ENCODE assay signal across 2 cellular contexts in the genomic region with DNA sequence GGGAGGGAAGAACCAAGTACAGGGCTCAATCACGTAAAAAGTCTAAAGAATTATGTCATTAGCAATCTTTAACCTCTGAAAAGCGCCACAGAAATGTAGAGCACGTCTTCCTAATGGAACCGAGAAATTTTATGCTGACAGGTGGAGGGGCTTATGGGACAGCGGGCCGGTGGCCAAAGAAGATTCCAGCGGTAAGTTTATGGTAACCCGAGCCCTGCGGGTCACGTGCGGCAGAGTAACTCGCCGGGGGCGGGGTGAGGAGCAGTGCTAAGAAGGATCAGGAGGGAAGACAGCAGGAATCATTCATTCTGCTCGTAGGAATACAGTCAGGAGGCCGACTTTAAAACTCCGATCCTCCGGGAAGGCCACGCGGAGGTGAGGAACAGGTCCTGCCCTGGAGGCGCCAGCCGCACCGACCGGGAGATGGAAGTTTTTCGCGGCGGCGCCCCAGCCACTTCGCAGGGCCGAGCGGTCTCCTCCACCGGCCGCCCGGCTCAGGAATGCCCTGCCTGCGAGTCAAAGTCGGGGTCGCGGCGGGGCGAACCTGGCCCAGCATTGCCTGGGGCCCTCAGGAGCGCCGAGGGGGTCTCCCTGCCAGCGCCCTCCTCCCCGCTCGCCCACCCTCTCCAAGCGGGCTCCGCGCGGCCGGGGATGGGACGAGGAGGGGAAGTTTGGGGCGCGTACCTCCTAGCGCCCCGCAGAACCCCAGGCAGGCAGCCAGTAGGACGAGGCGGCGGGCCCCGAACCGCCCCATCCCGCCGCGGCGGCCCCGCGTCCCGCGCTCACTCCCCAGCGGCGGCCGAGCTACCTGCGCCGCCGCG.
TF ChIP-seq lines count a peak whose summit lies in the region.

No MANE protein-coding gene starts in this region.

TF ChIP-seq in IMR-90, 13 proteins besides CTCF, POLR2A, EP300 and RAD21:
- peak; percentile 96 for TF ChIP-seq BHLHE40 (IDR thresholded peaks at IDR 0.05; ENCODE audit: low read depth, low read length)
- no peak for TF ChIP-seq RCOR1 (IDR thresholded peaks at IDR 0.05; ENCODE audit: insufficient replicate concordance, low read length)
- TF ChIP-seq MXI1 (IDR thresholded peaks at IDR 0.05; ENCODE audit: borderline replicate concordance, low read depth, low read length): no peak
- peak; percentile 71; the same call in 1 of the 2 replicates for TF ChIP-seq MAZ (IDR thresholded peaks at IDR 0.05; ENCODE audit: borderline replicate concordance, low read depth, low read length)
- no peak for TF ChIP-seq CHD1 (IDR thresholded peaks at IDR 0.05; ENCODE audit: low read depth, low read length)
- TF ChIP-seq RFX5 (IDR thresholded peaks at IDR 0.05; ENCODE audit: low read depth, low read length): no peak
- TF ChIP-seq, protein P1, sequence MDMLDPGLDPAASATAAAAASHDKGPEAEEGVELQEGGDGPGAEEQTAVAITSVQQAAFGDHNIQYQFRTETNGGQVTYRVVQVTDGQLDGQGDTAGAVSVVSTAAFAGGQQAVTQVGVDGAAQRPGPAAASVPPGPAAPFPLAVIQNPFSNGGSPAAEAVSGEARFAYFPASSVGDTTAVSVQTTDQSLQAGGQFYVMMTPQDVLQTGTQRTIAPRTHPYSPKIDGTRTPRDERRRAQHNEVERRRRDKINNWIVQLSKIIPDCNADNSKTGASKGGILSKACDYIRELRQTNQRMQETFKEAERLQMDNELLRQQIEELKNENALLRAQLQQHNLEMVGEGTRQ (IDR thresholded peaks at IDR 0.05; ENCODE audit: low read depth, low read length): peak; percentile 93
- TF ChIP-seq MAFK (IDR thresholded peaks at IDR 0.05; ENCODE audit: low read depth, low read length): no peak
- TF ChIP-seq NFE2L2 (IDR thresholded peaks at IDR 0.05; ENCODE audit: low read depth, low read length): no peak

TF ChIP-seq in GM12878, 131 proteins besides CTCF, POLR2A, EP300 and RAD21:
- TF ChIP-seq, protein P2, sequence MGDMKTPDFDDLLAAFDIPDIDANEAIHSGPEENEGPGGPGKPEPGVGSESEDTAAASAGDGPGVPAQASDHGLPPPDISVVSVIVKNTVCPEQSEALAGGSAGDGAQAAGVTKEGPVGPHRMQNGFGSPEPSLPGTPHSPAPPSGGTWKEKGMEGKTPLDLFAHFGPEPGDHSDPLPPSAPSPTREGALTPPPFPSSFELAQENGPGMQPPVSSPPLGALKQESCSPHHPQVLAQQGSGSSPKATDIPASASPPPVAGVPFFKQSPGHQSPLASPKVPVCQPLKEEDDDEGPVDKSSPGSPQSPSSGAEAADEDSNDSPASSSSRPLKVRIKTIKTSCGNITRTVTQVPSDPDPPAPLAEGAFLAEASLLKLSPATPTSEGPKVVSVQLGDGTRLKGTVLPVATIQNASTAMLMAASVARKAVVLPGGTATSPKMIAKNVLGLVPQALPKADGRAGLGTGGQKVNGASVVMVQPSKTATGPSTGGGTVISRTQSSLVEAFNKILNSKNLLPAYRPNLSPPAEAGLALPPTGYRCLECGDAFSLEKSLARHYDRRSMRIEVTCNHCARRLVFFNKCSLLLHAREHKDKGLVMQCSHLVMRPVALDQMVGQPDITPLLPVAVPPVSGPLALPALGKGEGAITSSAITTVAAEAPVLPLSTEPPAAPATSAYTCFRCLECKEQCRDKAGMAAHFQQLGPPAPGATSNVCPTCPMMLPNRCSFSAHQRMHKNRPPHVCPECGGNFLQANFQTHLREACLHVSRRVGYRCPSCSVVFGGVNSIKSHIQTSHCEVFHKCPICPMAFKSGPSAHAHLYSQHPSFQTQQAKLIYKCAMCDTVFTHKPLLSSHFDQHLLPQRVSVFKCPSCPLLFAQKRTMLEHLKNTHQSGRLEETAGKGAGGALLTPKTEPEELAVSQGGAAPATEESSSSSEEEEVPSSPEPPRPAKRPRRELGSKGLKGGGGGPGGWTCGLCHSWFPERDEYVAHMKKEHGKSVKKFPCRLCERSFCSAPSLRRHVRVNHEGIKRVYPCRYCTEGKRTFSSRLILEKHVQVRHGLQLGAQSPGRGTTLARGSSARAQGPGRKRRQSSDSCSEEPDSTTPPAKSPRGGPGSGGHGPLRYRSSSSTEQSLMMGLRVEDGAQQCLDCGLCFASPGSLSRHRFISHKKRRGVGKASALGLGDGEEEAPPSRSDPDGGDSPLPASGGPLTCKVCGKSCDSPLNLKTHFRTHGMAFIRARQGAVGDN (IDR thresholded peaks at IDR 0.05): no peak
- no peak for TF ChIP-seq SREBF2 (IDR thresholded peaks at IDR 0.05; ENCODE audit: low read length)
- 0 out of 2 replicates have a peak, but pooled peaks have one; percentile 32 for TF ChIP-seq EZH2 (IDR thresholded peaks at IDR 0.05; ENCODE audit: borderline replicate concordance, control insufficient read depth, low read depth, low read length)
- peak; percentile 75 for TF ChIP-seq SUZ12 (IDR thresholded peaks at IDR 0.05; ENCODE audit: unreplicated experiment)
